9 cellular contexts compared by ENCODE assay signal in genomic region chr1:38942664-38943428, GRCh38. TPM values are rescaled to one million over a fixed set of nuclear protein-coding genes. Genes with fewer than 3 reads are reported as not detected.
"Had no signal": no experiment of that assay in that cellular context is flagged by ENCODE, and none has a peak within 500 bp of the region (broad histone marks: within the 10 kb centered on the region; RNA-seq: fewer than 3 reads in every experiment).

No MANE protein-coding gene starts in this region.

- H3K36me3 ChIP-seq: HAP-1 had no signal

- H3K4me1 ChIP-seq: HAP-1 had no signal

- ATAC-seq: HCT116 had no signal

- DNase-seq: H7, HFFc6, KG1 had no signal

- H3K4me3 ChIP-seq: GM23338, HAP-1, K562 had no signal

- H3K27ac ChIP-seq: HL-60 had no signal

RNA-seq across cellular contexts. Expression of gene RHBDL2, which starts 1.2 kb away (rescaled TPM):
- total RNA-seq: H4, K562 had no signal
- polyA plus RNA-seq: K562 had no signal
